21 cellular contexts compared by ENCODE assay signal in the genomic region with DNA sequence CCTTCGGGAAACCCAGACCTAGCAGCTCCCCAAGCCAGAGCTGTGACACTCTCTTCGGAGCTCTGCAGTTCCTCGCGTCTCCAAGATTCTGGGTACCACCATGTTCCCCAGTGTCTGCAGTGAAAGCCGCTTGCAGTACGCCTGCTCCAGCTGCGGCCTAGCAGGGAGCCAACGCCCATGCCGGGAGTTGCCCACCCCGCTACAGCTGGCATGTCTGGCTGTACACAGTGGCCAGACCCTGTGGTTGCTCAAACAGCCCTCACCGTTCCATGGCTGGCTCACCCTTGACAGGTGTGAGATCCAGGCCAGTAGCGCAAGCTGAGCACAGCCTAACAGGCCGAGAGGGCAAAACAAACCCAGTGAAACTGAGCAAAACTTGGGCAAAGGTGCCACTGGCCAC.
"Had no signal": no experiment of that assay in that cellular context is flagged by ENCODE, and none has a peak within 500 bp of the region (broad histone marks: within the 10 kb centered on the region; RNA-seq: fewer than 3 reads in every experiment).

No MANE protein-coding gene starts in this region.

- H3K27ac ChIP-seq: KMS-11, SJCRH30 had no signal

- H3K27me3 ChIP-seq: SJCRH30 had no signal

- H3K27ac Mint-ChIP-seq: IgD-negative memory B cell had no signal

- H3K36me3 ChIP-seq: SJCRH30 had no signal

- H3K4me3 ChIP-seq: K562, SJCRH30 had no signal

- H3K27me3 Mint-ChIP-seq: IgD-negative memory B cell had no signal

- H3K9me3 ChIP-seq: SJCRH30 had no signal

- H3K4me1 ChIP-seq: SJCRH30 had no signal

- ATAC-seq: K562, SK-N-SH treated with all-trans-retinoic acid at 6 μM for 48 hours had no signal

- H3K4me3 Mint-ChIP-seq: IgD-negative memory B cell had no signal

- H3K36me3 Mint-ChIP-seq: IgD-negative memory B cell had no signal

- DNase-seq: Kasumi-1, MM.1S, NCI-H1092 treated with DMSO at 0.1 percent for 48 hours, NCI-H1436, NCI-H187, NCI-H2029, NCI-H2081 treated with DMSO at 0.1 percent for 48 hours, NCI-H2171, NCI-H226, NCI-H446, NCI-H510A, NCI-H524 treated with DMSO at 0.1 percent for 48 hours, NCI-H69, NCI-H774, RPMI8226, SHP77 treated with DMSO at 0.1 percent for 48 hours, SJCRH30 had no signal
